Comparison of ENCODE assay signal across 8 cellular contexts in the genomic region with DNA sequence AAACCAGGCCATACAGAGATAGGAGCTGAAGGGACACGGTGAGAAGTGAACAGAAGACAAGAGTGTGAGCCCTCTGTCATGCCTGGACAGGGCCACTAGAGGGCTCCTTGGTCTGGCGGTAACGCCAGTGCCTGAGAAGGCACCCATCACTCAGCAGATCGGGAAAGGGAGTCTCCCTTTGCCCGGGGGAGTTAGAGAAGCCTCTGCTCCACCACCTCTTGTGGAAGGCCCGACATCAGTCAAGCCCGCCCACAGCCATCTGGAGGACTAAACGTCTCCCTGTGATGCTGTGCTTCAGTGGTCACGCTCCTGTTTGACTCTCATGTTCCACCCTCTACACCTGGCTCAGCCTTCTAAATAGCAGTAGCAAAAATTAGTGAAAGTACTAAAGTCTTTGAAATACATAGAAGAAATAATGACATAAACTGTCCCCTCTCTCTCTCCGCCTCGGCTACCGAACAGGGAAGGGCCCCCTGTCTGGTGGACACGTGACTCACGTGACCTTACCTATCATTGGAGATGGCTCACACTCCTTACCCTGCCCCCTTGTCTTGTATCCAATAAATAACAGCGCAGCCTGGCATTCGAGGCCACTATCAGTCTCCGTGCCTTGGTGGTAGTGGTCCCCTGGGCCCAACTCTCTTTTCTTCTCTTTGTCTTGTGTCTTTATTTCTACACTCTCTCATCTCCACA.
A peak's percentile ranks its signal among the peaks of the same experiment; 100 is the strongest.
DNase-seq lines count a peak whose midpoint lies in the region; ATAC-seq lines count a peak whose summit lies in the region.

No MANE protein-coding gene starts in this region.

- peaks cover 5% of the 10 kb centered on the region for H3K4me1 Mint-ChIP-seq in activated naive CD8-positive, alpha-beta T cell treated with anti-CD3 and anti-CD28 coated beads, Interleukin-2, amount 10 ng/mL, durations not matched to agents 7 days and 5 days

- H3K27me3 Mint-ChIP-seq in activated naive CD8-positive, alpha-beta T cell treated with anti-CD3 and anti-CD28 coated beads, Interleukin-2, amount 10 ng/mL, durations not matched to agents 7 days and 5 days, result peaks cover 64% of the 10 kb centered on the region

- ATAC-seq in activated naive CD8-positive, alpha-beta T cell treated with anti-CD3 and anti-CD28 coated beads, Interleukin-2, amount 10 ng/mL, durations not matched to agents 7 days and 5 days (ENCODE audit: low read depth), result peak; percentile 39
- no peak for ATAC-seq in GM19463 (IDR thresholded peaks at IDR 0.05; ENCODE audit: unreplicated experiment)

- H3K9me3 Mint-ChIP-seq in activated naive CD8-positive, alpha-beta T cell treated with anti-CD3 and anti-CD28 coated beads, Interleukin-2, amount 10 ng/mL, durations not matched to agents 7 days and 5 days, result peaks cover 10% of the 10 kb centered on the region

- no peaks in the 10 kb centered on the region for H3K36me3 Mint-ChIP-seq in activated naive CD8-positive, alpha-beta T cell treated with anti-CD3 and anti-CD28 coated beads, Interleukin-2, amount 10 ng/mL, durations not matched to agents 7 days and 5 days

- peak; percentile 46 for DNase-seq in D341Med (ENCODE audit: low spot score)
- peak; percentile 73 for DNase-seq in KBM-7
- DNase-seq in SW480 (ENCODE audit: low spot score), result peak; percentile 36
- peak; percentile 65 for DNase-seq in activated naive CD8-positive, alpha-beta T cell treated with anti-CD3 and anti-CD28 coated beads, Interleukin-2, amount 10 ng/mL, durations not matched to agents 7 days and 5 days
- DNase-seq in iPS-NIHi11 (ENCODE audit: low spot score), result peak; percentile 38
- DNase-seq in stimulated activated CD4-positive, alpha-beta T cell treated with anti-CD3 and anti-CD28 coated beads, Interleukin-1b, Interleukin-23, amount 100 ng/mL, for 1 hour (ENCODE audit: low read depth in 2 of 2), result peak; percentile 17 to 19
- no peak for DNase-seq in cerebellum (ENCODE audit: low spot score)

- H3K27ac Mint-ChIP-seq in activated naive CD8-positive, alpha-beta T cell treated with anti-CD3 and anti-CD28 coated beads, Interleukin-2, amount 10 ng/mL, durations not matched to agents 7 days and 5 days, result no peak overlapping the region

- H3K4me3 Mint-ChIP-seq in activated naive CD8-positive, alpha-beta T cell treated with anti-CD3 and anti-CD28 coated beads, Interleukin-2, amount 10 ng/mL, durations not matched to agents 7 days and 5 days, result no peak overlapping the region

- in situ Hi-C loops in KBM-7 (cut with MboI; ENCODE audit: low pct_unique_long_range_greater_than_20kb, low sequenced_read_pairs), result no loop called here

- POLR2A ChIA-PET in activated naive CD8-positive, alpha-beta T cell treated with anti-CD3 and anti-CD28 coated beads, Interleukin-2, amount 10 ng/mL, durations not matched to agents 7 days and 5 days (lab: Charles Lee), result no interaction called here
